Comparison of ENCODE assay signal across 13 cellular contexts in genomic region chr10:80173441-80173840, GRCh38. TPM values are rescaled to one million over a fixed set of nuclear protein-coding genes. Genes with fewer than 3 reads are reported as not detected.
DNase-seq lines count a peak whose midpoint lies in the region; ATAC-seq and TF ChIP-seq lines count a peak whose summit lies in the region.
"Had no signal": no experiment of that assay in that cellular context is flagged by ENCODE, and none has a peak within 500 bp of the region (broad histone marks: within the 10 kb centered on the region; RNA-seq: fewer than 3 reads in every experiment).

No MANE protein-coding gene starts in this region.

- no peaks in the 10 kb centered on the region for H3K27me3 ChIP-seq in foreskin keratinocyte
- H3K27me3 ChIP-seq: SJSA1 had no signal

- peaks cover 44% of the 10 kb centered on the region for H3K4me1 ChIP-seq in mucosa of descending colon (ENCODE audit: low read depth)
- H3K4me1 ChIP-seq in foreskin keratinocyte, result peaks cover 7% of the 10 kb centered on the region

- no peaks in the 10 kb centered on the region for H3K27me3 Mint-ChIP-seq in activated CD8-positive, alpha-beta T cell treated with anti-CD3 and anti-CD28 coated beads for 36 hours
- no peaks in the 10 kb centered on the region for H3K27me3 Mint-ChIP-seq in activated CD8-positive, alpha-beta T cell treated with anti-CD3 and anti-CD28 coated beads, Interleukin-2, amount 10 ng/mL, durations not matched to agents 7 days and 5 days (ENCODE audit: low read depth)

- no peaks in the 10 kb centered on the region for H3K9me3 Mint-ChIP-seq in activated CD8-positive, alpha-beta T cell treated with anti-CD3 and anti-CD28 coated beads for 36 hours
- no peaks in the 10 kb centered on the region for H3K9me3 Mint-ChIP-seq in activated CD8-positive, alpha-beta T cell treated with anti-CD3 and anti-CD28 coated beads, Interleukin-2, amount 10 ng/mL, durations not matched to agents 7 days and 5 days (ENCODE audit: insufficient read depth)
- no peaks in the 10 kb centered on the region for H3K9me3 Mint-ChIP-seq in stimulated activated effector memory CD8-positive, alpha-beta T cell treated with anti-CD3 and anti-CD28 coated beads, Interleukin-12 subunit alpha, Interleukin-12 subunit beta, amount 100 ng/mL, for 72 hours

- ATAC-seq in activated CD8-positive, alpha-beta T cell treated with anti-CD3 and anti-CD28 coated beads for 36 hours, result no peak
- no peak for ATAC-seq in activated CD8-positive, alpha-beta T cell treated with anti-CD3 and anti-CD28 coated beads, Interleukin-2, amount 10 ng/mL, durations not matched to agents 7 days and 5 days
- ATAC-seq in stimulated activated effector memory CD8-positive, alpha-beta T cell treated with anti-CD3 and anti-CD28 coated beads, Interleukin-12 subunit alpha, Interleukin-12 subunit beta, amount 100 ng/mL, for 72 hours, result no peak
- ATAC-seq in mucosa of descending colon, result no peak
- no peak for ATAC-seq in foreskin keratinocyte

- CTCF ChIA-PET in activated CD8-positive, alpha-beta T cell treated with anti-CD3 and anti-CD28 coated beads for 36 hours (lab: Charles Lee), result no interaction called here
- CTCF ChIA-PET in activated CD8-positive, alpha-beta T cell treated with anti-CD3 and anti-CD28 coated beads, Interleukin-2, amount 10 ng/mL, durations not matched to agents 7 days and 5 days (lab: Charles Lee), result interaction anchor here (1.3 kb wide), 1 partner anchor 11 kb away, joined by 4 read pairs; no protein-coding TSS in a partner anchor

- peak overlapping the region; percentile 38 for H3K27ac Mint-ChIP-seq in activated CD8-positive, alpha-beta T cell treated with anti-CD3 and anti-CD28 coated beads for 36 hours
- H3K27ac Mint-ChIP-seq in activated CD8-positive, alpha-beta T cell treated with anti-CD3 and anti-CD28 coated beads, Interleukin-2, amount 10 ng/mL, durations not matched to agents 7 days and 5 days, result no peak overlapping the region
- H3K27ac Mint-ChIP-seq in stimulated activated effector memory CD8-positive, alpha-beta T cell treated with anti-CD3 and anti-CD28 coated beads, Interleukin-12 subunit alpha, Interleukin-12 subunit beta, amount 100 ng/mL, for 72 hours, result peak overlapping the region; percentile 81

- no peaks in the 10 kb centered on the region for H3K36me3 ChIP-seq in mucosa of descending colon (ENCODE audit: low read depth)

- intact Hi-C loops in activated CD8-positive, alpha-beta T cell treated with anti-CD3 and anti-CD28 coated beads for 36 hours (cut with micrococcal nuclease), result no loop called here
- intact Hi-C loops in mucosa of descending colon (cut with DNase I, micrococcal nuclease), result no loop called here

- H3K27ac ChIP-seq in foreskin keratinocyte, result no peak overlapping the region
- H3K27ac ChIP-seq: SJSA1 had no signal

- no peak overlapping the region for H3K4me3 ChIP-seq in mucosa of descending colon
- H3K4me3 ChIP-seq: SJSA1, smooth muscle cell had no signal

- H3K36me3 Mint-ChIP-seq in activated CD8-positive, alpha-beta T cell treated with anti-CD3 and anti-CD28 coated beads for 36 hours (ENCODE audit: low read depth), result peaks cover 9% of the 10 kb centered on the region
- peaks cover 9% of the 10 kb centered on the region for H3K36me3 Mint-ChIP-seq in activated CD8-positive, alpha-beta T cell treated with anti-CD3 and anti-CD28 coated beads, Interleukin-2, amount 10 ng/mL, durations not matched to agents 7 days and 5 days (ENCODE audit: low read depth)
- peaks cover 76% of the 10 kb centered on the region for H3K36me3 Mint-ChIP-seq in stimulated activated effector memory CD8-positive, alpha-beta T cell treated with anti-CD3 and anti-CD28 coated beads, Interleukin-12 subunit alpha, Interleukin-12 subunit beta, amount 100 ng/mL, for 72 hours

- no peak for TF ChIP-seq CTCF in activated CD8-positive, alpha-beta T cell treated with anti-CD3 and anti-CD28 coated beads for 36 hours (IDR thresholded peaks at IDR 0.05)
- TF ChIP-seq CTCF in mucosa of descending colon (IDR thresholded peaks at IDR 0.05) (no peak), foreskin keratinocyte (conservative IDR thresholded peaks at IDR 0.05) (no peak)

- no peaks in the 10 kb centered on the region for H3K9me3 ChIP-seq in mucosa of descending colon
- H3K9me3 ChIP-seq: SJSA1 had no signal

- POLR2A ChIA-PET in activated CD8-positive, alpha-beta T cell treated with anti-CD3 and anti-CD28 coated beads for 36 hours (lab: Charles Lee), result interaction anchor here (1.0 kb wide), 1 partner anchor 15 kb away, joined by 5 read pairs; no protein-coding TSS in a partner anchor
- POLR2A ChIA-PET in activated CD8-positive, alpha-beta T cell treated with anti-CD3 and anti-CD28 coated beads, Interleukin-2, amount 10 ng/mL, durations not matched to agents 7 days and 5 days (lab: Charles Lee), result no interaction called here

- H3K4me3 Mint-ChIP-seq in activated CD8-positive, alpha-beta T cell treated with anti-CD3 and anti-CD28 coated beads for 36 hours, result no peak overlapping the region
- no peak overlapping the region for H3K4me3 Mint-ChIP-seq in activated CD8-positive, alpha-beta T cell treated with anti-CD3 and anti-CD28 coated beads, Interleukin-2, amount 10 ng/mL, durations not matched to agents 7 days and 5 days
- no peak overlapping the region for H3K4me3 Mint-ChIP-seq in stimulated activated effector memory CD8-positive, alpha-beta T cell treated with anti-CD3 and anti-CD28 coated beads, Interleukin-12 subunit alpha, Interleukin-12 subunit beta, amount 100 ng/mL, for 72 hours

- peaks cover 28% of the 10 kb centered on the region for H3K4me1 Mint-ChIP-seq in activated CD8-positive, alpha-beta T cell treated with anti-CD3 and anti-CD28 coated beads for 36 hours (ENCODE audit: low read depth)
- H3K4me1 Mint-ChIP-seq in activated CD8-positive, alpha-beta T cell treated with anti-CD3 and anti-CD28 coated beads, Interleukin-2, amount 10 ng/mL, durations not matched to agents 7 days and 5 days (ENCODE audit: low read depth), result peaks cover 4% of the 10 kb centered on the region
- peaks cover 46% of the 10 kb centered on the region for H3K4me1 Mint-ChIP-seq in stimulated activated effector memory CD8-positive, alpha-beta T cell treated with anti-CD3 and anti-CD28 coated beads, Interleukin-12 subunit alpha, Interleukin-12 subunit beta, amount 100 ng/mL, for 72 hours

- no peak for DNase-seq in activated CD8-positive, alpha-beta T cell treated with anti-CD3 and anti-CD28 coated beads for 36 hours
- DNase-seq in activated CD8-positive, alpha-beta T cell treated with anti-CD3 and anti-CD28 coated beads, Interleukin-2, amount 10 ng/mL, durations not matched to agents 7 days and 5 days, result no peak
- DNase-seq in NCI-H187 (lab: John Stamatoyannopoulos, UW) (peak; percentile 40 to 50), RPMI8226 (peak; percentile 94), mucosa of descending colon (no peak), foreskin keratinocyte (no peak), kidney tubule cell (ENCODE audit: low spot score) (no peak)
- DNase-seq in stimulated activated effector memory CD8-positive, alpha-beta T cell treated with anti-CD3 and anti-CD28 coated beads, Interleukin-12 subunit alpha, Interleukin-12 subunit beta, amount 100 ng/mL, for 72 hours (ENCODE audit: low spot score in 2 of 2), result no peak
- DNase-seq: ACHN, midbrain had no signal

RNA-seq across cellular contexts. Expression of gene ANXA11, which starts 31.9 kb away (rescaled TPM):
- total RNA-seq in activated CD8-positive, alpha-beta T cell treated with anti-CD3 and anti-CD28 coated beads for 36 hours, result 100 to 1,000 TPM; 226 to 238 TPM
- total RNA-seq in activated CD8-positive, alpha-beta T cell treated with anti-CD3 and anti-CD28 coated beads, Interleukin-2, amount 10 ng/mL, durations not matched to agents 7 days and 5 days, result 100 to 1,000 TPM; 249 to 277 TPM
- total RNA-seq in mucosa of descending colon (100 to 1,000 TPM; 252 to 424 (median 367) TPM), foreskin keratinocyte (168 and 187 TPM in 2 replicates)
- 177 and 190 TPM in 2 replicates for polyA plus RNA-seq in foreskin keratinocyte

RNA-seq across cellular contexts. Expression of gene PLAC9, which starts 40.9 kb away (rescaled TPM):
- not detected for total RNA-seq in activated CD8-positive, alpha-beta T cell treated with anti-CD3 and anti-CD28 coated beads for 36 hours
- not detected for total RNA-seq in activated CD8-positive, alpha-beta T cell treated with anti-CD3 and anti-CD28 coated beads, Interleukin-2, amount 10 ng/mL, durations not matched to agents 7 days and 5 days
- total RNA-seq in mucosa of descending colon (10 to 100 TPM in 2 of 3 donors, 1 to 10 TPM in 1; 3.2 to 15.1 (median 11.8) TPM), foreskin keratinocyte (not detected in 2 replicates)
- polyA plus RNA-seq in foreskin keratinocyte, result not detected in 2 replicates
- total RNA-seq: activated CD8-positive, alpha-beta memory T cell treated with anti-CD3 and anti-CD28 coated beads for 36 hours; SJSA1 had no signal

Comparison
In these comparisons a context has a peak if more than half of its experiments do, and no peak if none do; other contexts are left out.
1. DNase-seq: peak in NCI-H187 (2 of 2) and RPMI8226 (single experiment); none in activated CD8-positive, alpha-beta T cell treated with anti-CD3 and anti-CD28 coated beads for 36 hours (single experiment), activated CD8-positive, alpha-beta T cell treated with anti-CD3 and anti-CD28 coated beads, Interleukin-2, amount 10 ng/mL, durations not matched to agents 7 days and 5 days (single experiment), stimulated activated effector memory CD8-positive, alpha-beta T cell treated with anti-CD3 and anti-CD28 coated beads, Interleukin-12 subunit alpha, Interleukin-12 subunit beta, amount 100 ng/mL, for 72 hours (0 of 2), mucosa of descending colon (0 of 3), foreskin keratinocyte (0 of 2) and kidney tubule cell (single experiment).